In the genomic region with DNA sequence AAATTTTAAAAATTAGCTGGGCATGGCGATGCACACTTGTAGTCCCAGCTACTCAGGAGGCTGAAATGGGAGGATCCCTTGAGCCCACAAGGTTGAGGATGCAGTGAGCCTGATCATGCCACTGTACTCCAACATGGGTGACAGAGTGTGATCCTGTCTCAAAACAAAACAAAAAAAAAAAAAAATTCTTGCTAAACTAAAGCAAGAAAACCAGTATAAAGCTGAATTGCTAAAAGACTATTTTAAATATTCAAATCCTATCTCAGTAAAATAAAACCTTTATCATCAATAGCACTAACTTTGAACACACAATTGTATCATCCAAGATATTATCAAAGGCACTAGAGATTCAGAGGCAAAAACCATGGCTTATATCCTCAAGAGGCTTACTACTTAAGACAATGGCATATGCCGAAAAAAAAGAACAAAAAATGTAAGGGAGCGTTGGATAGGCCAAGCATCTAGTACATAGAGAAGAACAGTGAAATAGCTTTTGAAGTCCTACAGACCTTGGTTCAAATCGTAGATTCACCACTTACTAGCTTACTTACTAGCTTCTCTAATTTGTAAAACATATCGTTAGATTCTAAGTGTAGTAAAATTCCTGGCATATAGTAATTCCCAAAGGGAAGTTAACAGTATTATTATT, we compare ENCODE assay signal across 11 cellular contexts. TPM values are rescaled to one million over a fixed set of nuclear protein-coding genes. Genes with fewer than 3 reads are reported as not detected.
A peak's percentile ranks its signal among the peaks of the same experiment; 100 is the strongest.
DNase-seq lines count a peak whose midpoint lies in the region; ATAC-seq, FAIRE-seq and TF ChIP-seq lines count a peak whose summit lies in the region.
"Had no signal": no experiment of that assay in that cellular context is flagged by ENCODE, and none has a peak within 500 bp of the region (broad histone marks: within the 10 kb centered on the region; RNA-seq: fewer than 3 reads in every experiment).

No MANE protein-coding gene starts in this region.

- H3K36me3 ChIP-seq in A673 (ENCODE audit: insufficient read depth, low read length, poor library complexity, severe bottlenecking), result no peaks in the 10 kb centered on the region
- no peaks in the 10 kb centered on the region for H3K36me3 ChIP-seq in naive thymus-derived CD4-positive, alpha-beta T cell (ENCODE audit: control insufficient read depth in 2 of 3, insufficient read depth in 3 of 3, low read length in 3 of 3)

- no peaks in the 10 kb centered on the region for H3K27me3 ChIP-seq in A673 (replicated peaks; ENCODE audit: insufficient read depth, low read depth, low read length, poor library complexity)
- no peaks in the 10 kb centered on the region for H3K27me3 ChIP-seq in naive thymus-derived CD4-positive, alpha-beta T cell (ENCODE audit: control insufficient read depth in 2 of 2, insufficient read depth in 2 of 2, low read length in 2 of 2)

- CTCF ChIA-PET in A673 (lab: Charles Lee), result no interaction called here
- CTCF ChIA-PET in naive thymus-derived CD4-positive, alpha-beta T cell (lab: Charles Lee), result interaction anchor here (0.6 to 1.0 kb wide), 3 partner anchors 9 to 106 kb away, joined by 3 to 6 read pairs (median 4); no protein-coding TSS in a partner anchor

- peak overlapping the region; percentile 50 for H3K27ac Mint-ChIP-seq in activated naive CD8-positive, alpha-beta T cell treated with anti-CD3 and anti-CD28 coated beads, Interleukin-2, amount 50 U/mL, for 24 hours
- H3K27ac Mint-ChIP-seq in naive thymus-derived CD4-positive, alpha-beta T cell, result peak overlapping the region in 8 of 9 donors; percentile 13 to 87 (median 56)

- H3K27ac ChIP-seq in A673 (ENCODE audit: low read depth, low read length, poor library complexity, severe bottlenecking), result peak overlapping the region; percentile 10
- no peak overlapping the region for H3K27ac ChIP-seq in naive thymus-derived CD4-positive, alpha-beta T cell (ENCODE audit: low read depth, low read length)

- H3K9me3 ChIP-seq in A673 (ENCODE audit: low read depth, low read length, poor library complexity, severe bottlenecking), result no peaks in the 10 kb centered on the region
- H3K9me3 ChIP-seq in naive thymus-derived CD4-positive, alpha-beta T cell (ENCODE audit: control insufficient read depth in 2 of 3, low read length in 3 of 3), result no peaks in the 10 kb centered on the region
- H3K9me3 ChIP-seq: Caco-2 had no signal

- no peak for DNase-seq in A673 (ENCODE audit: low spot score)
- no peak for DNase-seq in GM19239 (ENCODE audit: insufficient read length, low spot score)
- DNase-seq in activated naive CD8-positive, alpha-beta T cell treated with anti-CD3 and anti-CD28 coated beads, Interleukin-2, amount 50 U/mL, for 24 hours, result no peak
- no peak for DNase-seq in naive thymus-derived CD4-positive, alpha-beta T cell
- DNase-seq in amygdala (lab: John Stamatoyannopoulos, UW), result no peak
- no peak for DNase-seq in DMS53 (lab: John Stamatoyannopoulos, UW)
- DNase-seq: Caco-2, NCI-H510A had no signal

- peaks cover 76% of the 10 kb centered on the region for H3K4me1 Mint-ChIP-seq in activated naive CD8-positive, alpha-beta T cell treated with anti-CD3 and anti-CD28 coated beads, Interleukin-2, amount 50 U/mL, for 24 hours
- H3K4me1 Mint-ChIP-seq in naive thymus-derived CD4-positive, alpha-beta T cell, result peaks cover 57 to 83% (median 77%) of the 10 kb centered on the region in 7 donors

- H3K36me3 Mint-ChIP-seq in activated naive CD8-positive, alpha-beta T cell treated with anti-CD3 and anti-CD28 coated beads, Interleukin-2, amount 50 U/mL, for 24 hours (ENCODE audit: low read depth), result peaks cover 5% of the 10 kb centered on the region
- H3K36me3 Mint-ChIP-seq in naive thymus-derived CD4-positive, alpha-beta T cell, result peaks cover 0 to 5% (median 0%) of the 10 kb centered on the region in 5 donors

- FAIRE-seq in GM19239 (lab: Jason Lieb, UNC), result peak; percentile 92
- FAIRE-seq: TTC549 had no signal

- no peaks in the 10 kb centered on the region for H3K9me3 Mint-ChIP-seq in activated naive CD8-positive, alpha-beta T cell treated with anti-CD3 and anti-CD28 coated beads, Interleukin-2, amount 50 U/mL, for 24 hours
- H3K9me3 Mint-ChIP-seq in naive thymus-derived CD4-positive, alpha-beta T cell, result no peaks in the 10 kb centered on the region

- H3K4me3 ChIP-seq in A673 (ENCODE audit: low read depth, low read length, poor library complexity, severe bottlenecking), result peak overlapping the region; percentile 9
- no peak overlapping the region for H3K4me3 ChIP-seq in naive thymus-derived CD4-positive, alpha-beta T cell (ENCODE audit: low read length)

- H3K4me1 ChIP-seq in A673 (ENCODE audit: insufficient read depth, low read length, poor library complexity, severe bottlenecking), result peaks cover 58% of the 10 kb centered on the region
- H3K4me1 ChIP-seq in naive thymus-derived CD4-positive, alpha-beta T cell (ENCODE audit: control insufficient read depth in 2 of 2, insufficient read depth in 2 of 2, low read length in 2 of 2), result peaks cover 27 to 48% of the 10 kb centered on the region in 2 donors

- POLR2A ChIA-PET in A673 (lab: Charles Lee; ENCODE audit: low non-redundant PET), result interaction anchor here (0.6 to 0.7 kb wide), 2 partner anchors 175 to 539 kb away, joined by 3 to 7 read pairs; a partner anchor contains a TSS
- POLR2A ChIA-PET in naive thymus-derived CD4-positive, alpha-beta T cell (lab: Charles Lee), result interaction anchor here (0.6 kb wide), 2 partner anchors 24 to 129 kb away, joined by 4 read pairs; no protein-coding TSS in a partner anchor

- no TSS peak for BruUV-seq in A673 (replicated peaks; lab: Mats Ljungman, UMichigan)

- H3K27me3 Mint-ChIP-seq in activated naive CD8-positive, alpha-beta T cell treated with anti-CD3 and anti-CD28 coated beads, Interleukin-2, amount 50 U/mL, for 24 hours, result no peaks in the 10 kb centered on the region
- H3K27me3 Mint-ChIP-seq in naive thymus-derived CD4-positive, alpha-beta T cell, result no peaks in the 10 kb centered on the region

- H3K4me3 Mint-ChIP-seq in activated naive CD8-positive, alpha-beta T cell treated with anti-CD3 and anti-CD28 coated beads, Interleukin-2, amount 50 U/mL, for 24 hours, result peak overlapping the region; percentile 50
- peak overlapping the region in 9 of 10 donors; percentile 3 to 93 (median 52) for H3K4me3 Mint-ChIP-seq in naive thymus-derived CD4-positive, alpha-beta T cell

- no peak for TF ChIP-seq CTCF in A673 (conservative IDR thresholded peaks at IDR 0.05; ENCODE audit: low read depth, low read length)

- intact Hi-C loops in A673 (cut with micrococcal nuclease; ENCODE audit: unreplicated experiment), result loop anchor here (5.0 kb wide), 1 partner anchor 83 kb away; no protein-coding TSS in a partner anchor
- intact Hi-C loops in naive thymus-derived CD4-positive, alpha-beta T cell (cut with micrococcal nuclease), result loop anchor here in 1 of 2 donors (5.0 kb wide), 1 partner anchor 542 kb away; a partner anchor contains a TSS

- no peak for ATAC-seq in activated naive CD8-positive, alpha-beta T cell treated with anti-CD3 and anti-CD28 coated beads, Interleukin-2, amount 50 U/mL, for 24 hours
- no peak for ATAC-seq in naive thymus-derived CD4-positive, alpha-beta T cell
- no peak for ATAC-seq in GM19397 (IDR thresholded peaks at IDR 0.05; ENCODE audit: unreplicated experiment)
- no peak for ATAC-seq in activated CD4-positive, CD25-positive, alpha-beta regulatory T cell treated with anti-CD3 and anti-CD28 coated beads, Interleukin-2, amount 50 U/mL, for 24 hours

RNA-seq across cellular contexts. Expression of a gene that starts 3.6 kb away (rescaled TPM):
- total RNA-seq in A673 (2021), result 50.6 and 55.6 TPM in 2 replicates
- total RNA-seq in naive thymus-derived CD4-positive, alpha-beta T cell, result 10 to 100 TPM; 44.8 to 79.9 (median 53.5) TPM
- 10 to 100 TPM; 32.3 to 37.2 TPM for polyA plus RNA-seq in naive thymus-derived CD4-positive, alpha-beta T cell
